ENCODE assay signal across 7 cellular contexts in the genomic region with DNA sequence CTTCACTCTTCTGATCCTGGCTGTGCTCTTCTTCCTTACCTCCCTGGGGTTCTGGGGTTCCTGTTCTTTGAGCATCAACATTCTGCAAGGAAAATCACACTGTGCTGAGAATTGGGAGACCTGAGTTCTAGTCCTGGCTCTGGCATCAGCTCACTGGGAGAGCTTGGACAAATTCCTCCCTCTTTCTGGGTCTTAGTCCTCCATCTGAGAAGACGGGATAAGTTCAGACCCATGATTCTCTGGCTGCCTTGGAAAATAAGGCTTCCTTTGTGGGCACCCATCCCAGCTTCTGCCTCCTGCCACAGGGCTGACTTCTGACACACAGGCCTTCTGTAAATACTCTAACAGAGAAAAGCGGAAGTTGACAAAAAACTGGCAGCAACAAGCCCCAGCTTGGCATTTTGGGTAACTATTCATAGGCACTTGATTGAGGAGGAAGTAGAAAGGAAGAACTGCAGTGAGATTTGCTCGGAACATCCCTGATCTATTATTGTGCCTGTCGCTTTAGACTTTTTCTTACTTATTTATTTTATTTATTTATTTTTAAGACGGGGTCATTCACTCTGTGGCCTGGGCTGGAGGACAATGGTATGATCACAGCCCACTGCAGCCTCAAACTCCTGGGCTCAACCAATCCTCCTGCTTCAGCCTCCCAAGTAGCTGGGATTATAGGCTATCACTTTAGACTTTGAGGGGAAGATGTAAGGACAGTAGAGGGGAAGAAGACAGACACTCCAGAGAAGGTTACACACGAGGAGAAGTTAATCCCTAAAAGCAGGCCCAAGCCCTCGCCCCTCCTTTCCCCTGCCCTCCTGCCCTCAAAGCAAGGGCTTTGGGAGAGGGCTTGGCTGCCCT. TPM values are rescaled to one million over a fixed set of nuclear protein-coding genes. Genes with fewer than 3 reads are reported as not detected.
DNase-seq lines count a peak whose midpoint lies in the region; ATAC-seq and TF ChIP-seq lines count a peak whose summit lies in the region.

No MANE protein-coding gene starts in this region.

- H3K9ac ChIP-seq in mesenchymal stem cell (ENCODE audit: low read length): peak overlapping the region; percentile 29

- H3K36me3 ChIP-seq in mesenchymal stem cell (ENCODE audit: control insufficient read depth in 1 of 2, insufficient read depth in 2 of 2, low read depth in 1 of 2, low read length in 2 of 2) (peaks cover 0 to 5% of the 10 kb centered on the region in 2 experiments), tibial artery (no peaks in the 10 kb centered on the region)

- peak overlapping the region in 1 of 2 experiments; percentile 40 for H3K23ac ChIP-seq in mesenchymal stem cell (ENCODE audit: low read length in 2 of 2)

- H3K18ac ChIP-seq in mesenchymal stem cell (ENCODE audit: low read depth in 1 of 2, low read length in 2 of 2): no peak overlapping the region

- peaks cover 36% of the 10 kb centered on the region for H3K4me1 Mint-ChIP-seq in T-helper 1 cell treated with Interleukin-12 subunit alpha and Interleukin-12 subunit beta and Interleukin-4 antibody, amounts not matched to agents 30 μg/mL and 1 μg/mL, for 36 hours (ENCODE audit: low read depth)
- H3K4me1 Mint-ChIP-seq in chondrocyte (ENCODE audit: low read depth): peaks cover 9% of the 10 kb centered on the region

- H3K36me3 Mint-ChIP-seq in T-helper 1 cell treated with Interleukin-12 subunit alpha and Interleukin-12 subunit beta and Interleukin-4 antibody, amounts not matched to agents 30 μg/mL and 1 μg/mL, for 36 hours (ENCODE audit: low read depth): peaks cover 17% of the 10 kb centered on the region
- no peaks in the 10 kb centered on the region for H3K36me3 Mint-ChIP-seq in chondrocyte (ENCODE audit: low read depth)

- H3K4me3 ChIP-seq in mesenchymal stem cell (ENCODE audit: insufficient read depth in 1 of 2, low read depth in 1 of 2, low read length in 2 of 2): no peak overlapping the region
- peak overlapping the region in 1 of 2 donors; percentile 7 for H3K4me3 ChIP-seq in tibial artery

- no peaks in the 10 kb centered on the region for H3K9me3 ChIP-seq in mesenchymal stem cell (ENCODE audit: control insufficient read depth, low read length)
- no peaks in the 10 kb centered on the region for H3K9me3 ChIP-seq in tibial artery

- H3K27me3 ChIP-seq in mesenchymal stem cell (ENCODE audit: control insufficient read depth in 1 of 2, insufficient read depth in 1 of 2, low read length in 2 of 2) (no peaks in the 10 kb centered on the region), tibial artery (no peaks in the 10 kb centered on the region)

- peaks cover 1% of the 10 kb centered on the region for H3K79me1 ChIP-seq in mesenchymal stem cell (replicated peaks; ENCODE audit: low read length, poor library complexity, severe bottlenecking)

- TF ChIP-seq POLR2A in GM18526 (IDR thresholded peaks at IDR 0.05; ENCODE audit: extremely low read depth, insufficient read length): peak; percentile 32

- H3K4me2 ChIP-seq in mesenchymal stem cell (ENCODE audit: low read length, poor library complexity, severe bottlenecking): no peak overlapping the region

- ATAC-seq in HG03135 (IDR thresholded peaks at IDR 0.05; ENCODE audit: unreplicated experiment): peak; percentile 62

- no peak overlapping the region for H2AFZ ChIP-seq in mesenchymal stem cell (ENCODE audit: low read depth, low read length)

- TF ChIP-seq CTCF in chondrocyte (IDR thresholded peaks at IDR 0.05): no peak
- TF ChIP-seq CTCF in tibial artery (IDR thresholded peaks at IDR 0.05): no peak

- peak overlapping the region in 1 of 2 experiments; percentile 55 for H3K14ac ChIP-seq in mesenchymal stem cell (ENCODE audit: low read length in 2 of 2)

- peak overlapping the region in 1 of 2 experiments; percentile 58 for H3K4ac ChIP-seq in mesenchymal stem cell (ENCODE audit: low read depth in 1 of 2, low read length in 2 of 2)

- peak overlapping the region in 1 of 2 experiments; percentile 18 for H2BK12ac ChIP-seq in mesenchymal stem cell (ENCODE audit: low read length in 2 of 2)

- H3K4me1 ChIP-seq in mesenchymal stem cell (ENCODE audit: control insufficient read depth, insufficient read depth, low read depth, low read length) (no peaks in the 10 kb centered on the region), tibial artery (peaks cover 0 to 33% (median 24%) of the 10 kb centered on the region in 4 donors)

- H3K4me3 Mint-ChIP-seq in T-helper 1 cell treated with Interleukin-12 subunit alpha and Interleukin-12 subunit beta and Interleukin-4 antibody, amounts not matched to agents 30 μg/mL and 1 μg/mL, for 36 hours: peak overlapping the region; percentile 83
- no peak overlapping the region for H3K4me3 Mint-ChIP-seq in chondrocyte (ENCODE audit: unreplicated experiment)

- no peak overlapping the region for H4K8ac ChIP-seq in mesenchymal stem cell (ENCODE audit: low read length)

- no peaks in the 10 kb centered on the region for H3K9me3 Mint-ChIP-seq in T-helper 1 cell treated with Interleukin-12 subunit alpha and Interleukin-12 subunit beta and Interleukin-4 antibody, amounts not matched to agents 30 μg/mL and 1 μg/mL, for 36 hours
- no peaks in the 10 kb centered on the region for H3K9me3 Mint-ChIP-seq in chondrocyte (ENCODE audit: low read depth)

- DNase-seq in chondrocyte (ENCODE audit: low spot score) (peak; percentile 8), mesenchymal stem cell (no peak), tibial artery (peak; percentile 79 to 91), NK-92 (lab: John Stamatoyannopoulos, UW; ENCODE audit: unreplicated experiment) (no peak)

- H2AK5ac ChIP-seq in mesenchymal stem cell (ENCODE audit: low read length, severe bottlenecking): peak overlapping the region; percentile 9

- no peak overlapping the region for H2BK120ac ChIP-seq in mesenchymal stem cell (ENCODE audit: low read depth, low read length)

- peak overlapping the region; percentile 96 for H3K27ac Mint-ChIP-seq in T-helper 1 cell treated with Interleukin-12 subunit alpha and Interleukin-12 subunit beta and Interleukin-4 antibody, amounts not matched to agents 30 μg/mL and 1 μg/mL, for 36 hours
- H3K27ac Mint-ChIP-seq in chondrocyte (ENCODE audit: unreplicated experiment): peak overlapping the region; percentile 72

- no peak overlapping the region for H3K27ac ChIP-seq in mesenchymal stem cell (ENCODE audit: low read length, poor library complexity, severe bottlenecking)
- H3K27ac ChIP-seq in tibial artery: peak overlapping the region; percentile 89 to 95

- no peaks in the 10 kb centered on the region for H3K27me3 Mint-ChIP-seq in T-helper 1 cell treated with Interleukin-12 subunit alpha and Interleukin-12 subunit beta and Interleukin-4 antibody, amounts not matched to agents 30 μg/mL and 1 μg/mL, for 36 hours (ENCODE audit: low read depth)
- no peaks in the 10 kb centered on the region for H3K27me3 Mint-ChIP-seq in chondrocyte (ENCODE audit: low read depth)

- peak overlapping the region; percentile 81 for H4K91ac ChIP-seq in mesenchymal stem cell (ENCODE audit: low read length)

- H2BK15ac ChIP-seq in mesenchymal stem cell (ENCODE audit: low read depth, poor library complexity, severe bottlenecking): peak overlapping the region; percentile 15

- H2BK5ac ChIP-seq in mesenchymal stem cell (ENCODE audit: low read depth, low read length, poor library complexity, severe bottlenecking): no peak overlapping the region

- intact Hi-C loops in tibial artery (cut with DNase I; ENCODE audit: low total_unique reads): loop anchor here (2.0 kb wide), 1 partner anchor 48 kb away; no protein-coding TSS in a partner anchor

- WGBS in mesenchymal stem cell: 81% methylated on average over 3 of the region's 7 CpGs

RNA-seq across cellular contexts. Expression of a gene that starts 7.9 kb away (rescaled TPM):
- total RNA-seq in chondrocyte: 220 to 240 TPM (median 221 TPM) in 3 replicates
- polyA plus RNA-seq in mesenchymal stem cell (2013, experiment 1 of 2): 232 TPM
- polyA plus RNA-seq in mesenchymal stem cell (2013, experiment 2 of 2): 289 TPM

Comparison
In these comparisons a context has a peak if more than half of its experiments do, and no peak if none do; other contexts are left out.
1. DNase-seq: peak in chondrocyte (single experiment) and tibial artery (2 of 2); none in mesenchymal stem cell (single experiment) and NK-92 (single experiment).